ENCODE assay signal across 31 cellular contexts in genomic region chr3:70150599-70150998, GRCh38.
"Had no signal": no experiment of that assay in that cellular context is flagged by ENCODE, and none has a peak within 500 bp of the region (broad histone marks: within the 10 kb centered on the region; RNA-seq: fewer than 3 reads in every experiment).

No MANE protein-coding gene starts in this region.

- H3K27me3 Mint-ChIP-seq: stimulated activated naive CD8-positive, alpha-beta T cell treated with anti-CD3 and anti-CD28 coated beads, Interleukin-15, amount 100 ng/mL, for 72 hours; type B pancreatic cell had no signal

- H3K27ac ChIP-seq: neural progenitor cell, ovary, parathyroid adenoma, psoas muscle, skin epidermis, spleen, suprapubic skin, testis, tibial artery, transverse colon, upper lobe of right lung, uterus had no signal

- H3K4me2 ChIP-seq: neural progenitor cell, smooth muscle cell had no signal

- H3K9me3 Mint-ChIP-seq: nephron; neural progenitor cell; stimulated activated memory B cell treated with anti-CD40 and anti-IgM and Interleukin-4, amounts not matched to agents 10 μg/mL and 1 μg/mL and 100 μg/mL, for 72 hours; stimulated activated naive CD8-positive, alpha-beta T cell treated with anti-CD3 and anti-CD28 coated beads, Interleukin-15, amount 100 ng/mL, for 72 hours; type B pancreatic cell had no signal

- H3K9ac ChIP-seq: neural progenitor cell, parathyroid adenoma had no signal

- H3K36me3 Mint-ChIP-seq: natural killer cell; neural progenitor cell; stimulated activated memory B cell treated with anti-CD40 and anti-IgM and Interleukin-4, amounts not matched to agents 10 μg/mL and 1 μg/mL and 100 μg/mL, for 72 hours; type B pancreatic cell had no signal

- H3K36me3 ChIP-seq: neural progenitor cell, ovary, spleen, suprapubic skin, tibial artery, transverse colon, upper lobe of right lung, uterus had no signal

- H3K4me1 Mint-ChIP-seq: natural killer cell; nephron; neural progenitor cell; stimulated activated memory B cell treated with anti-CD40 and anti-IgM and Interleukin-4, amounts not matched to agents 10 μg/mL and 1 μg/mL and 100 μg/mL, for 72 hours; stimulated activated naive CD8-positive, alpha-beta T cell treated with anti-CD3 and anti-CD28 coated beads, Interleukin-15, amount 100 ng/mL, for 72 hours had no signal

- H3K9me3 ChIP-seq: ovary, psoas muscle, spleen, suprapubic skin, testis, tibial artery, transverse colon, upper lobe of right lung, uterus had no signal

- H3K4me1 ChIP-seq: neural progenitor cell, parathyroid adenoma, psoas muscle, spleen, suprapubic skin, testis, transverse colon, upper lobe of right lung, uterus had no signal

- H3K27me3 ChIP-seq: neural progenitor cell, ovary, spleen, suprapubic skin, testis, tibial artery, transverse colon, upper lobe of right lung, uterus had no signal

- H3K4me3 ChIP-seq: neural progenitor cell, ovary, psoas muscle, skin epidermis, smooth muscle cell, spleen, suprapubic skin, testis, tibial artery, transverse colon, upper lobe of right lung, uterus had no signal

- H3K27ac Mint-ChIP-seq: natural killer cell; nephron; neural progenitor cell; progenitor cell of endocrine pancreas; stimulated activated memory B cell treated with anti-CD40 and anti-IgM and Interleukin-4, amounts not matched to agents 10 μg/mL and 1 μg/mL and 100 μg/mL, for 72 hours; stimulated activated naive CD8-positive, alpha-beta T cell treated with anti-CD3 and anti-CD28 coated beads, Interleukin-15, amount 100 ng/mL, for 72 hours; type B pancreatic cell had no signal

- DNase-seq: natural killer cell; occipital lobe; ovary; posterior cingulate gyrus; psoas muscle; right cardiac atrium; spleen; stimulated activated CD4-positive, alpha-beta T cell treated with anti-CD3 and anti-CD28 coated beads, Interleukin-12 subunit alpha, Interleukin-12 subunit beta, amount 100 ng/mL, for 4 hours; stimulated activated CD4-positive, alpha-beta T cell treated with anti-CD3 and anti-CD28 coated beads, Interleukin-1b, Interleukin-23, amount 100 ng/mL, for 48 hours; stimulated activated CD4-positive, alpha-beta T cell treated with anti-CD3 and anti-CD28 coated beads, Interleukin-4, amount 100 ng/mL, for 1 hour; stimulated activated CD4-positive, alpha-beta T cell treated with anti-CD3 and anti-CD28 coated beads, Interleukin-4, amount 100 ng/mL, for 4 hours; stimulated activated CD8-positive, alpha-beta memory T cell treated with anti-CD3 and anti-CD28 coated beads, Interleukin-4, amount 100 ng/mL, for 48 hours; stimulated activated naive CD4-positive, alpha-beta T cell; stimulated activated naive CD8-positive, alpha-beta T cell treated with anti-CD3 and anti-CD28 coated beads, Interleukin-15, amount 100 ng/mL, for 72 hours; stimulated activated naive CD8-positive, alpha-beta T cell treated with anti-CD3 and anti-CD28 coated beads, Interleukin-15, Interleukin-2, amounts not matched to agents 100 U/mL and 50 U/mL, for 24 hours; substantia nigra; testis; tibial artery; transverse colon; upper lobe of right lung; uterus had no signal

- H2AFZ ChIP-seq: neural progenitor cell, parathyroid adenoma had no signal

- ATAC-seq: natural killer cell; psoas muscle; right cardiac atrium; sciatic nerve; stimulated activated memory B cell treated with anti-CD40 and anti-IgM and Interleukin-4, amounts not matched to agents 10 μg/mL and 1 μg/mL and 100 μg/mL, for 72 hours; stimulated activated naive CD8-positive, alpha-beta T cell treated with anti-CD3 and anti-CD28 coated beads, Interleukin-15, amount 100 ng/mL, for 72 hours; stimulated activated naive CD8-positive, alpha-beta T cell treated with anti-CD3 and anti-CD28 coated beads, Interleukin-15, Interleukin-2, amounts not matched to agents 100 U/mL and 50 U/mL, for 24 hours; upper lobe of right lung had no signal

- H3K79me2 ChIP-seq: parathyroid adenoma had no signal

- H3K4me3 Mint-ChIP-seq: natural killer cell; nephron; neural progenitor cell; stimulated activated memory B cell treated with anti-CD40 and anti-IgM and Interleukin-4, amounts not matched to agents 10 μg/mL and 1 μg/mL and 100 μg/mL, for 72 hours; stimulated activated naive CD8-positive, alpha-beta T cell treated with anti-CD3 and anti-CD28 coated beads, Interleukin-15, amount 100 ng/mL, for 72 hours; type B pancreatic cell had no signal
